ENCODE assay signal across 17 cellular contexts in the genomic region with DNA sequence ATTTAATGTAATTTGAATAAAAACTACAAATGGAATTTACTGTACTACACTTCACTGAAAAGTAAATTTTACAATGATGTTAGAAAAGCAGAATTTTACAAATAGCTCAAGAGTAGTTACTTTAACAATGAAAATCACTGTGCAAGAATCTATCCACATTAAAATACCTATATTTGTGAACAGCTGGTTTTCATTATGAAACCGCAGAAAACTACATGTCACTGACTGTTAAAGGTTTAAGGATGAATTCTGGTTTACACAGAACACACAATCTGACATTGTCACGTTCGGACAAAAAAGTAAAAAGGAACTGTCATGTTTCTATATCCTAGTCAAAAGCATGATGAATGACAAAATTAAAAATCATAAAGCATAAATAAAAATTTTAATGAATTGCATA.
DNase-seq lines count a peak whose midpoint lies in the region; ATAC-seq and TF ChIP-seq lines count a peak whose summit lies in the region.
"Had no signal": no experiment of that assay in that cellular context is flagged by ENCODE, and none has a peak within 500 bp of the region (broad histone marks: within the 10 kb centered on the region; RNA-seq: fewer than 3 reads in every experiment).

No MANE protein-coding gene starts in this region.

- DNase-seq in EH (ENCODE audit: low read depth) (peak; percentile 40), RPMI7951 (ENCODE audit: low read depth) (peak; percentile 24), epidermal melanocyte (ENCODE audit: insufficient read length, low spot score) (peak; percentile 28), fibroblast of villous mesenchyme (ENCODE audit: low read depth) (peak; percentile 8), SW 1271 (lab: John Stamatoyannopoulos, UW) (no peak), hypothalamus (lab: John Stamatoyannopoulos, UW) (no peak), kidney glomerular epithelial cell (lab: John Stamatoyannopoulos, UW) (no peak)
- DNase-seq: Karpas-422, NCI-H1105 treated with DMSO at 0.1 percent for 48 hours, NCI-H1694, NCI-H2081, NCI-H2171, NCI-H526, Peyer's patch had no signal

- ATAC-seq in GM18505 (IDR thresholded peaks at IDR 0.05; ENCODE audit: unreplicated experiment): no peak
- ATAC-seq: GM12878 had no signal

- no peak overlapping the region for H3K4me3 ChIP-seq in fibroblast of villous mesenchyme (ENCODE audit: low read depth, low read length)
- H3K4me3 ChIP-seq: GM12878, Peyer's patch, SJSA1 had no signal

- no peak for TF ChIP-seq POLR2A in GM18505 (IDR thresholded peaks at IDR 0.05; ENCODE audit: borderline replicate concordance, extremely low read depth, insufficient read depth, insufficient read length)

- TF ChIP-seq CTCF in fibroblast of villous mesenchyme (IDR thresholded peaks at IDR 0.05; ENCODE audit: insufficient read depth, low read depth, low read length): no peak

Comparison
In these comparisons a context has a peak if more than half of its experiments do, and no peak if none do; other contexts are left out.
1. DNase-seq: peak in EH (single experiment), RPMI7951 (single experiment), epidermal melanocyte (single experiment) and fibroblast of villous mesenchyme (single experiment); none in SW 1271 (0 of 2), hypothalamus (0 of 51) and kidney glomerular epithelial cell (single experiment).